ENCODE assay signal across 9 cellular contexts in the genomic region with DNA sequence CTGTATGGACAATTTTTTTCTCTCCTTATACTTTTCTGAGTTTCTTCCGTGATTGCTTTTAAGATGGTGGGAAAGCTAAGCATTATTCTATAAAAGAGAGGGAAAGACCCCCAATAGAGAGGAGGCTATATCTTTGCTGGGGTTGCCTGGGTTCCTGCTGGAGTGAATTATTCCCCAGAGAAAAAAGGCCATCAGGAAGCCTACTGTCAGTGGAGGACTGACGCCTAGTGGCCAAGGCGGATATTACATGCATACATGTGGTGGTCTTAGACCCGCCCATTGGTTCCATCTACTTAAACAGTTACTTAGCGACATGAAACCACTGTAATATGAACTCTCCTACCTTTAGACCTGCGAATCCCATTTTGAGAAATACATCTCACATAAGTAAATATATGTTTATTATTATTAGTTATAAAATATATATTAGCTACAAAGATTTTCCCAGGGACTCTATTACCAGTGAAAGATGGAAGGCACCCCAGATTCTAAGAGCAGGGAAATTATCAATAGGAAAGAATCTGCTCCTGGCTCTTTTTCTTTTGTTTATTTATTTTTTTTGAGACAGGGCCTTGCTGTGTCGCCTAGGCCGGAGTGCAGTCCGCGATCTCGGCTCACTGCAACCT. TPM values are rescaled to one million over a fixed set of nuclear protein-coding genes. Genes with fewer than 3 reads are reported as not detected.
DNase-seq lines count a peak whose midpoint lies in the region; ATAC-seq and TF ChIP-seq lines count a peak whose summit lies in the region.
"Had no signal": no experiment of that assay in that cellular context is flagged by ENCODE, and none has a peak within 500 bp of the region (broad histone marks: within the 10 kb centered on the region; RNA-seq: fewer than 3 reads in every experiment).

No MANE protein-coding gene starts in this region.

- H3K4me3 Mint-ChIP-seq in activated naive CD8-positive, alpha-beta T cell treated with anti-CD3 and anti-CD28 coated beads, Interleukin-2, amount 50 U/mL, for 24 hours, result no peak overlapping the region
- H3K4me3 Mint-ChIP-seq: stimulated activated naive CD8-positive, alpha-beta T cell treated with anti-CD3 and anti-CD28 coated beads, Interleukin-15, Interleukin-2, amounts not matched to agents 100 ng/mL and 50 ng/mL, for 24 hours had no signal

- DNase-seq in NK-92 treated with Interleukin-12 subunit alpha and Interleukin-12 subunit beta, amount 100 ng/mL, for 24 hours (lab: John Stamatoyannopoulos, UW), result peak; percentile 37
- DNase-seq in NK-92 (lab: John Stamatoyannopoulos, UW; ENCODE audit: unreplicated experiment) (no peak), NCI-H146 (lab: John Stamatoyannopoulos, UW) (peak; percentile 80), T follicular helper cell (ENCODE audit: low read depth) (peak; percentile 67), left ventricle myocardium inferior (peak; percentile 66), putamen (ENCODE audit: low spot score) (peak; percentile 43)
- peak; percentile 87 for DNase-seq in activated naive CD8-positive, alpha-beta T cell treated with anti-CD3 and anti-CD28 coated beads, Interleukin-2, amount 50 U/mL, for 24 hours

- H3K27ac ChIP-seq in left ventricle myocardium inferior (replicated peaks), result no peak overlapping the region

- no peaks in the 10 kb centered on the region for H3K4me1 ChIP-seq in left ventricle myocardium inferior

- no peaks in the 10 kb centered on the region for H3K36me3 ChIP-seq in left ventricle myocardium inferior

- H3K36me3 Mint-ChIP-seq in activated naive CD8-positive, alpha-beta T cell treated with anti-CD3 and anti-CD28 coated beads, Interleukin-2, amount 50 U/mL, for 24 hours (ENCODE audit: low read depth), result no peaks in the 10 kb centered on the region

- peaks cover 2% of the 10 kb centered on the region for H3K4me1 Mint-ChIP-seq in activated naive CD8-positive, alpha-beta T cell treated with anti-CD3 and anti-CD28 coated beads, Interleukin-2, amount 50 U/mL, for 24 hours

- peak overlapping the region; percentile 56 for H3K27ac Mint-ChIP-seq in activated naive CD8-positive, alpha-beta T cell treated with anti-CD3 and anti-CD28 coated beads, Interleukin-2, amount 50 U/mL, for 24 hours
- H3K27ac Mint-ChIP-seq: stimulated activated naive CD8-positive, alpha-beta T cell treated with anti-CD3 and anti-CD28 coated beads, Interleukin-15, Interleukin-2, amounts not matched to agents 100 ng/mL and 50 ng/mL, for 24 hours had no signal

- ATAC-seq in activated naive CD8-positive, alpha-beta T cell treated with anti-CD3 and anti-CD28 coated beads, Interleukin-2, amount 50 U/mL, for 24 hours, result peak; percentile 86
- no peak for ATAC-seq in HG03097 (IDR thresholded peaks at IDR 0.05; ENCODE audit: low FRiP score, unreplicated experiment)

- H3K9me3 Mint-ChIP-seq in activated naive CD8-positive, alpha-beta T cell treated with anti-CD3 and anti-CD28 coated beads, Interleukin-2, amount 50 U/mL, for 24 hours, result no peaks in the 10 kb centered on the region
- H3K9me3 Mint-ChIP-seq: stimulated activated naive CD8-positive, alpha-beta T cell treated with anti-CD3 and anti-CD28 coated beads, Interleukin-15, Interleukin-2, amounts not matched to agents 100 ng/mL and 50 ng/mL, for 24 hours had no signal

- no peak overlapping the region for H3K4me3 ChIP-seq in left ventricle myocardium inferior

- TF ChIP-seq CTCF in left ventricle myocardium inferior (IDR thresholded peaks at IDR 0.05; ENCODE audit: borderline replicate concordance), result peak; percentile 93

- H3K27me3 Mint-ChIP-seq in activated naive CD8-positive, alpha-beta T cell treated with anti-CD3 and anti-CD28 coated beads, Interleukin-2, amount 50 U/mL, for 24 hours, result no peaks in the 10 kb centered on the region

- intact Hi-C loops in left ventricle myocardium inferior (cut with micrococcal nuclease), result no loop called here

- H3K9me3 ChIP-seq in left ventricle myocardium inferior (replicated peaks), result no peaks in the 10 kb centered on the region

- peaks cover 47% of the 10 kb centered on the region for H3K27me3 ChIP-seq in left ventricle myocardium inferior (ENCODE audit: low read depth)

RNA-seq across cellular contexts. Expression of a gene that starts 15.7 kb away (rescaled TPM):
- total RNA-seq in left ventricle myocardium inferior, result 0.19 TPM

RNA-seq across cellular contexts. Expression of a gene that starts 26.4 kb away (rescaled TPM):
- 15.8 TPM for total RNA-seq in left ventricle myocardium inferior

RNA-seq across cellular contexts. Expression of a gene that starts 34.5 kb away (rescaled TPM):
- 1.3 TPM for total RNA-seq in left ventricle myocardium inferior

RNA-seq across cellular contexts. Expression of a gene that starts 53.4 kb away (rescaled TPM):
- not detected for total RNA-seq in left ventricle myocardium inferior
